ENCODE assay signal across 1 cellular context in the genomic region with DNA sequence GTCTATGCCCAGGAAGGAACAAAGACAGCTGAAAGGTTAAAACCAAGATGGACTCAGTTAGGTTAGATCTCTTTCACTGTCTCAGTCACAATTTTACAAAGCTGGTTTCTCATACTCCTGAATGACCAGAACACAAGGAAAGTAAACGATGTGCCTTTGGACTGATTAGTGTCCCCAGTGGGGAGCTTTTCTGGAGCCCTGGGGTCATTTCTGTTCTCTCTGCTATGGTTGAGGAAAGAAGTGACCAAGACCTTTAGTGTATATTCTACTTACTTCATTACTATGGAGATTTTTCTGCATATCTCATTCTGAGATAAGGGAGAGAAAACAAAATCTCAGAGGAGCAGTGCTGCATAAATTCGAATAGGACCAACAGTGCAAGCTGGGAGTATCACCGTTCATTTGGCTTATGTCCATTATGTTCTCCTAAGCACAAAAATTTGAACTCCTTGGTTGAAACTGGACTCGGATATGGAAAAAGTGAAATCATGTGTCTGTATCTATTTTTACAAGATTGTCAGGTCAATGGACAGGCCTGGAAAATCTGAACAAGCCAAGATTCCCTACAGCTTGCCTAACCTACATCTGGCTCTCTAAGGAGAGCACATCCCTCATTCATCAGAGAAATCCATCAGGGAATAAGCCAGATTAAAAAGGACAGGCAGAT.
TF ChIP-seq lines count a peak whose summit lies in the region.

No MANE protein-coding gene starts in this region.

TF ChIP-seq in H1, 55 proteins besides CTCF, POLR2A, EP300 and RAD21 (continued from another document):
- no peak for TF ChIP-seq TBP (IDR thresholded peaks at IDR 0.05; ENCODE audit: low read depth, low read length)
- no peak for TF ChIP-seq TAF7 (optimal IDR thresholded peaks at IDR 0.05; ENCODE audit: borderline replicate concordance, low read depth, low read length)
- TF ChIP-seq BCL11A (IDR thresholded peaks at IDR 0.05; ENCODE audit: low read depth in 2 of 2, low read length in 2 of 2) = no peak
- no peak for TF ChIP-seq SAP30 (IDR thresholded peaks at IDR 0.05; ENCODE audit: insufficient read depth, insufficient replicate concordance, low read length)
- TF ChIP-seq, protein P1, sequence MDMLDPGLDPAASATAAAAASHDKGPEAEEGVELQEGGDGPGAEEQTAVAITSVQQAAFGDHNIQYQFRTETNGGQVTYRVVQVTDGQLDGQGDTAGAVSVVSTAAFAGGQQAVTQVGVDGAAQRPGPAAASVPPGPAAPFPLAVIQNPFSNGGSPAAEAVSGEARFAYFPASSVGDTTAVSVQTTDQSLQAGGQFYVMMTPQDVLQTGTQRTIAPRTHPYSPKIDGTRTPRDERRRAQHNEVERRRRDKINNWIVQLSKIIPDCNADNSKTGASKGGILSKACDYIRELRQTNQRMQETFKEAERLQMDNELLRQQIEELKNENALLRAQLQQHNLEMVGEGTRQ (IDR thresholded peaks at IDR 0.05; ENCODE audit: low read length) = no peak
- TF ChIP-seq POU5F1 (IDR thresholded peaks at IDR 0.05; ENCODE audit: low read depth, low read length) = no peak
TF ChIP-seq in H1: peak in this region for 0.
